In genomic region chr11:126991596-126991995, GRCh38 we compare ENCODE assay signal across 23 cellular contexts. TPM values are rescaled to one million over a fixed set of nuclear protein-coding genes. Genes with fewer than 3 reads are reported as not detected.
DNase-seq lines count a peak whose midpoint lies in the region; ATAC-seq and TF ChIP-seq lines count a peak whose summit lies in the region.
"Had no signal": no experiment of that assay in that cellular context is flagged by ENCODE, and none has a peak within 500 bp of the region (broad histone marks: within the 10 kb centered on the region; RNA-seq: fewer than 3 reads in every experiment).

No MANE protein-coding gene starts in this region.

- TF ChIP-seq CTCF in omental fat pad (IDR thresholded peaks at IDR 0.05) (no peak), lower leg skin (IDR thresholded peaks at IDR 0.05) (no peak)

- H3K4me3 ChIP-seq in lower leg skin (ENCODE audit: low read depth, poor library complexity, severe bottlenecking), result no peak overlapping the region
- H3K4me3 ChIP-seq: gastroesophageal sphincter, SK-N-MC had no signal

- ATAC-seq in omental fat pad (ENCODE audit: low FRiP score), result peak; percentile 69
- no peak for ATAC-seq in HG03095 (IDR thresholded peaks at IDR 0.05; ENCODE audit: unreplicated experiment)
- ATAC-seq in GM18517 (IDR thresholded peaks at IDR 0.05; ENCODE audit: unreplicated experiment), result no peak
- ATAC-seq: gastroesophageal sphincter; left lobe of liver; sciatic nerve; stimulated activated naive CD8-positive, alpha-beta T cell treated with anti-CD3 and anti-CD28 coated beads, Interleukin-15, amount 100 ng/mL, for 72 hours had no signal

- TF ChIP-seq POLR2A in lower leg skin (IDR thresholded peaks at IDR 0.05), result no peak

- peak; percentile 52 for DNase-seq in AG08395 (ENCODE audit: low spot score)
- DNase-seq in NCI-H226, result peak; percentile 85
- DNase-seq in dedifferentiated amniotic fluid mesenchymal stem cell (ENCODE audit: extremely low spot score), result peak; percentile 34
- DNase-seq in omental fat pad (ENCODE audit: low spot score), result no peak
- no peak for DNase-seq in lower leg skin (ENCODE audit: low spot score in 2 of 2)
- DNase-seq in activated T-cell treated with anti-CD3 and anti-CD28 coated beads, Interleukin-2, amount 50 U/mL, for 1 hour, result no peak
- DNase-seq: activated CD4-positive, alpha-beta T cell treated with anti-CD3 and anti-CD28 coated beads for 48 hours; activated CD8-positive, alpha-beta memory T cell treated with anti-CD3 and anti-CD28 coated beads, Interleukin-2, amount 50 U/mL, for 4 hours; activated gamma-delta T cell; Caco-2; endodermal cell; NCI-H1436; NCI-H774; stimulated activated CD4-positive, alpha-beta T cell treated with anti-CD3 and anti-CD28 coated beads, Interleukin-2, amount 100 ng/mL, for 24 hours; stimulated activated naive CD8-positive, alpha-beta T cell treated with anti-CD3 and anti-CD28 coated beads, Interleukin-15, amount 100 ng/mL, for 72 hours had no signal

- 51 to 69% methylated on average over 2 of the region's 2 CpGs for WGBS in lower leg skin, 2 donors

- intact Hi-C loops in lower leg skin (cut with DNase I; ENCODE audit: low total_unique reads), result loop anchor here (10.0 kb wide), 1 partner anchor 277 kb away; no protein-coding TSS in a partner anchor

RNA-seq across cellular contexts. Expression of gene KIRREL3, which starts 9.0 kb away (rescaled TPM):
- total RNA-seq in omental fat pad, result under 1 TPM in 2 of 4 donors, not detected in 2; 0.09 to 0.60 TPM
- under 1 TPM in 1 of 4 donors, not detected in 3; 0.13 TPM for total RNA-seq in lower leg skin
- total RNA-seq: Caco-2, G401, ureter had no signal

Comparison
In these comparisons a context has a peak if more than half of its experiments do, and no peak if none do; other contexts are left out.
1. DNase-seq: peak in AG08395 (single experiment), NCI-H226 (single experiment) and dedifferentiated amniotic fluid mesenchymal stem cell (single experiment); none in omental fat pad (single experiment), lower leg skin (0 of 2) and activated T-cell treated with anti-CD3 and anti-CD28 coated beads, Interleukin-2, amount 50 U/mL, for 1 hour (single experiment).